9 cellular contexts compared by ENCODE assay signal in genomic region chr11:70567680-70568503, GRCh38.
DNase-seq lines count a peak whose midpoint lies in the region; ATAC-seq and TF ChIP-seq lines count a peak whose summit lies in the region.
"Had no signal": no experiment of that assay in that cellular context is flagged by ENCODE, and none has a peak within 500 bp of the region (broad histone marks: within the 10 kb centered on the region; RNA-seq: fewer than 3 reads in every experiment).

No MANE protein-coding gene starts in this region.

- BruUV-seq in HCT116 (replicated peaks; lab: Mats Ljungman, UMichigan), result no TSS peak

- H3K9me2 ChIP-seq in HCT116 (ENCODE audit: insufficient read depth), result no peaks in the 10 kb centered on the region

- H3K4me3 ChIP-seq in HCT116 (replicated peaks in 1 of 2; ENCODE audit: low read depth in 1 of 2, low read length in 2 of 2), result peak overlapping the region; percentile 45 to 62
- H3K4me3 ChIP-seq in astrocyte of the spinal cord (ENCODE audit: low read depth, low read length), result peak overlapping the region; percentile 30
- peak overlapping the region; percentile 54 for H3K4me3 ChIP-seq in iPS-20b (ENCODE audit: low read length)
- peak overlapping the region; percentile 24 for H3K4me3 ChIP-seq in smooth muscle cell
- H3K4me3 ChIP-seq: SJCRH30 had no signal

- no peaks in the 10 kb centered on the region for H3K79me2 ChIP-seq in HCT116 (ENCODE audit: insufficient read depth, low read length)
- no peaks in the 10 kb centered on the region for H3K79me2 ChIP-seq in smooth muscle cell (ENCODE audit: low read depth)

- H3K27me3 Mint-ChIP-seq in activated T-cell treated with anti-CD3 and anti-CD28 coated beads, Interleukin-2, amount 50 U/mL, for 4 hours (ENCODE audit: low read depth), result peaks cover 32% of the 10 kb centered on the region

- intact Hi-C loops in HCT116 (cut with micrococcal nuclease), result loop anchor here (10.0 kb wide), 1 partner anchor 187 kb away; no protein-coding TSS in a partner anchor

- DNase-seq in HCT116 (ENCODE audit: low read depth, low spot score) (no peak), astrocyte of the spinal cord (ENCODE audit: low read depth, low spot score) (peak; percentile 26), smooth muscle cell (lab: John Stamatoyannopoulos, UW; ENCODE audit: unreplicated experiment) (no peak), DMS79 (lab: John Stamatoyannopoulos, UW) (no peak), NCI-H524 (lab: John Stamatoyannopoulos, UW) (no peak)
- no peak for DNase-seq in activated T-cell treated with anti-CD3 and anti-CD28 coated beads, Interleukin-2, amount 50 U/mL, for 4 hours

- H2AFZ ChIP-seq in HCT116 (ENCODE audit: low read depth, low read length, poor library complexity, severe bottlenecking) (peak overlapping the region; percentile 77), smooth muscle cell (ENCODE audit: low read depth) (peak overlapping the region; percentile 73)

- H3K9ac ChIP-seq in HCT116 (ENCODE audit: low read length) (peak overlapping the region; percentile 62), iPS-20b (ENCODE audit: low read depth, low read length) (no peak overlapping the region; the same call in 1 of the 2 replicates), smooth muscle cell (ENCODE audit: low read depth) (no peak overlapping the region)

- CTCF ChIA-PET in HCT116 (lab: Charles Lee), result interaction anchor here (1.0 to 1.3 kb wide), 4 partner anchors 9 to 86 kb away, joined by 3 to 9 read pairs (median 4); no protein-coding TSS in a partner anchor

- peak; percentile 76 for ATAC-seq in HCT116
- ATAC-seq in activated T-cell treated with anti-CD3 and anti-CD28 coated beads, Interleukin-2, amount 50 U/mL, for 4 hours, result no peak
- ATAC-seq in GM19395 (IDR thresholded peaks at IDR 0.05; ENCODE audit: unreplicated experiment), result no peak

- H4K20me1 ChIP-seq in HCT116 (ENCODE audit: insufficient read depth) (no peaks in the 10 kb centered on the region), smooth muscle cell (ENCODE audit: low read depth) (no peaks in the 10 kb centered on the region)

- no peak for TF ChIP-seq POLR2A in HCT116 (IDR thresholded peaks at IDR 0.05; ENCODE audit: borderline replicate concordance, extremely low read depth, insufficient read depth, insufficient read length)

- H3K4me3 Mint-ChIP-seq in activated T-cell treated with anti-CD3 and anti-CD28 coated beads, Interleukin-2, amount 50 U/mL, for 4 hours, result no peak overlapping the region

- H3K27ac ChIP-seq in HCT116 (ENCODE audit: low read depth, low read length) (peak overlapping the region; percentile 55), iPS-20b (ENCODE audit: low read length) (no peak overlapping the region), smooth muscle cell (ENCODE audit: low read depth) (no peak overlapping the region)
- H3K27ac ChIP-seq: SJCRH30 had no signal

- TF ChIP-seq RAD21 in HCT116 (IDR thresholded peaks at IDR 0.05; ENCODE audit: low read depth), result no peak

- WGBS in smooth muscle cell (ENCODE audit: low lambda C conversion rate), result 42% methylated on average over 24 of the region's 26 CpGs

- in situ Hi-C loops in astrocyte of the spinal cord (cut with HindIII; ENCODE audit: low sequenced_read_pairs), result no loop called here

- no peaks in the 10 kb centered on the region for H3K27me3 ChIP-seq in HCT116 (ENCODE audit: insufficient read depth, low read length)
- H3K27me3 ChIP-seq in iPS-20b (ENCODE audit: insufficient read depth, low read length), result no peaks in the 10 kb centered on the region
- H3K27me3 ChIP-seq in smooth muscle cell (ENCODE audit: low read depth), result no peaks in the 10 kb centered on the region
- H3K27me3 ChIP-seq: SJCRH30 had no signal

- H3K9me3 ChIP-seq in HCT116 (ENCODE audit: control insufficient read depth in 1 of 2, insufficient read depth in 1 of 2, low read depth in 1 of 2, low read length in 2 of 2), result no peaks in the 10 kb centered on the region
- no peaks in the 10 kb centered on the region for H3K9me3 ChIP-seq in iPS-20b (ENCODE audit: insufficient read depth, low read depth, low read length)
- H3K9me3 ChIP-seq in smooth muscle cell (replicated peaks; ENCODE audit: low read depth), result no peaks in the 10 kb centered on the region
- H3K9me3 ChIP-seq: SJCRH30 had no signal

- POLR2A ChIA-PET in HCT116 (lab: Charles Lee), result interaction anchor here (0.8 kb wide), 1 partner anchor 8 kb away, joined by 3 read pairs; no protein-coding TSS in a partner anchor

- H3K36me3 Mint-ChIP-seq in activated T-cell treated with anti-CD3 and anti-CD28 coated beads, Interleukin-2, amount 50 U/mL, for 4 hours (ENCODE audit: insufficient read depth), result no peaks in the 10 kb centered on the region

- H3K4me1 Mint-ChIP-seq in activated T-cell treated with anti-CD3 and anti-CD28 coated beads, Interleukin-2, amount 50 U/mL, for 4 hours (ENCODE audit: low read depth), result peaks cover 5% of the 10 kb centered on the region

- RAD21 ChIA-PET in HCT116 (lab: Charles Lee; ENCODE audit: low non-redundant PET in 1 of 2, low total read pairs in 2 of 2, uncharacterized antibody in 2 of 2, unreplicated experiment in 2 of 2), result no interaction called here

- H3K4me2 ChIP-seq in HCT116 (ENCODE audit: low read length), result peak overlapping the region; percentile 99
- peak overlapping the region; percentile 76 for H3K4me2 ChIP-seq in smooth muscle cell

- H3K9me3 Mint-ChIP-seq in activated T-cell treated with anti-CD3 and anti-CD28 coated beads, Interleukin-2, amount 50 U/mL, for 4 hours, result peaks cover 3% of the 10 kb centered on the region

- TF ChIP-seq CTCF in HCT116 (IDR thresholded peaks at IDR 0.05 in 2 of 3, conservative IDR thresholded peaks at IDR 0.05 in 1 of 3; ENCODE audit: borderline replicate concordance in 1 of 3, insufficient read depth in 1 of 3, low read depth in 2 of 3, low read length in 2 of 3) (no peak), astrocyte of the spinal cord (IDR thresholded peaks at IDR 0.05; ENCODE audit: low read depth, low read length) (no peak), smooth muscle cell (IDR thresholded peaks at IDR 0.05; ENCODE audit: borderline replicate concordance, insufficient read depth, poor library complexity, severe bottlenecking) (no peak)

- H3K4me1 ChIP-seq in HCT116 (ENCODE audit: control insufficient read depth in 1 of 2, insufficient read depth in 2 of 2, low read length in 2 of 2) (peaks cover 13 to 23% of the 10 kb centered on the region in 2 experiments), iPS-20b (ENCODE audit: insufficient read depth, low read length) (peaks cover 13% of the 10 kb centered on the region), smooth muscle cell (ENCODE audit: low read depth) (peaks cover 13% of the 10 kb centered on the region)

- no peaks in the 10 kb centered on the region for H3K36me3 ChIP-seq in HCT116 (ENCODE audit: control insufficient read depth in 1 of 2, insufficient read depth in 2 of 2, low read length in 2 of 2)
- no peaks in the 10 kb centered on the region for H3K36me3 ChIP-seq in iPS-20b (ENCODE audit: insufficient read depth, low read depth, low read length)
- no peaks in the 10 kb centered on the region for H3K36me3 ChIP-seq in smooth muscle cell (ENCODE audit: low read depth)
- H3K36me3 ChIP-seq: SJCRH30 had no signal

- no peaks in the 10 kb centered on the region for H3F3A ChIP-seq in smooth muscle cell (ENCODE audit: low read depth)

TF ChIP-seq in HCT116, 20 proteins besides CTCF, POLR2A, EP300 and RAD21:
- TF ChIP-seq YY1 (IDR thresholded peaks at IDR 0.05; ENCODE audit: extremely low read depth, insufficient replicate concordance, low read depth, low read length) (no peak), POLR2AphosphoS5 (IDR thresholded peaks at IDR 0.05; ENCODE audit: low read depth, low read length) (peak; percentile 59; the same call in 1 of the 2 replicates)
